8 cellular contexts compared by ENCODE assay signal in genomic region chr10:32955299-32955772, GRCh38. TPM values are rescaled to one million over a fixed set of nuclear protein-coding genes. Genes with fewer than 3 reads are reported as not detected.
DNase-seq lines count a peak whose midpoint lies in the region; ATAC-seq, FAIRE-seq and TF ChIP-seq lines count a peak whose summit lies in the region.

No MANE protein-coding gene starts in this region.

- no peak for TF ChIP-seq RAD21 in HepG2 (CRISPR knock-in tag; IDR thresholded peaks at IDR 0.05)

- no peak for ATAC-seq in activated naive CD4-positive, alpha-beta T cell treated with anti-CD3 and anti-CD28 coated beads, Interleukin-2, amount 50 U/mL, for 72 hours
- ATAC-seq in HepG2, result no peak
- no peak for ATAC-seq in HG03108 (IDR thresholded peaks at IDR 0.05; ENCODE audit: unreplicated experiment)
- ATAC-seq in GM18520 (IDR thresholded peaks at IDR 0.05; ENCODE audit: unreplicated experiment), result no peak

- peaks cover 56% of the 10 kb centered on the region for H4K20me1 ChIP-seq in HepG2 (ENCODE audit: insufficient read depth, low read length)

- peak overlapping the region; percentile 70 for H3K4me2 ChIP-seq in HepG2 (ENCODE audit: low read depth, low read length)

- H3K36me3 ChIP-seq in HepG2 (replicated peaks in 1 of 2; ENCODE audit: control insufficient read depth in 1 of 2, insufficient read depth in 2 of 2, low read length in 2 of 2) (peaks cover 2 to 5% of the 10 kb centered on the region in 2 experiments; a peak in 1 of 5 replicates), transverse colon (no peaks in the 10 kb centered on the region)

- H3K4me1 ChIP-seq in HepG2 (ENCODE audit: insufficient read depth, low read length), result peaks cover 70% of the 10 kb centered on the region
- peaks cover 12 to 72% (median 54%) of the 10 kb centered on the region in 4 donors for H3K4me1 ChIP-seq in transverse colon

- H3K9me3 ChIP-seq in HepG2 (ENCODE audit: low read length) (no peaks in the 10 kb centered on the region), transverse colon (no peaks in the 10 kb centered on the region)

- no peak for FAIRE-seq in HepG2 (lab: Jason Lieb, UNC)

- no peak for TF ChIP-seq EP300 in HepG2 (IDR thresholded peaks at IDR 0.05; ENCODE audit: low read depth in 2 of 2, low read length in 2 of 2)
- TF ChIP-seq EP300 in HepG2 (CRISPR knock-in tag; IDR thresholded peaks at IDR 0.05; ENCODE audit: borderline replicate concordance), result no peak
- no peak for TF ChIP-seq EP300 in transverse colon (IDR thresholded peaks at IDR 0.05; ENCODE audit: low read depth)

- H3K4me3 ChIP-seq in HepG2 (replicated peaks in 1 of 3; ENCODE audit: insufficient read depth in 1 of 3, low read depth in 2 of 3, low read length in 3 of 3), result peak overlapping the region; percentile 91 to 95 (median 95); a peak in 5 of 6 replicates
- H3K4me3 ChIP-seq in transverse colon, result peak overlapping the region in 2 of 4 donors; percentile 2 to 84

- H3K36me3 Mint-ChIP-seq in activated naive CD4-positive, alpha-beta T cell treated with anti-CD3 and anti-CD28 coated beads, Interleukin-2, amount 10 ng/mL, durations not matched to agents 7 days and 5 days, result peaks cover 5% of the 10 kb centered on the region
- peaks cover 0 to 8% of the 10 kb centered on the region in 2 donors for H3K36me3 Mint-ChIP-seq in activated naive CD4-positive, alpha-beta T cell treated with anti-CD3 and anti-CD28 coated beads, Interleukin-2, amount 50 U/mL, for 72 hours

- H3K4me3 Mint-ChIP-seq in activated naive CD4-positive, alpha-beta T cell treated with anti-CD3 and anti-CD28 coated beads, Interleukin-2, amount 10 ng/mL, durations not matched to agents 7 days and 5 days, result peak overlapping the region; percentile 3

- DNase-seq in activated naive CD4-positive, alpha-beta T cell treated with anti-CD3 and anti-CD28 coated beads, Interleukin-2, amount 10 ng/mL, durations not matched to agents 7 days and 5 days, result no peak
- DNase-seq in activated naive CD4-positive, alpha-beta T cell treated with anti-CD3 and anti-CD28 coated beads, Interleukin-2, amount 50 U/mL, for 72 hours (ENCODE audit: low spot score in 2 of 2), result no peak
- peak; percentile 9 for DNase-seq in astrocyte of the hippocampus (ENCODE audit: low read depth, low spot score)
- no peak for DNase-seq in HepG2 (ENCODE audit: low spot score)
- DNase-seq in transverse colon, result no peak
- no peak for DNase-seq in NCI-H146 (lab: John Stamatoyannopoulos, UW)

- no peaks in the 10 kb centered on the region for H3K9me3 Mint-ChIP-seq in activated naive CD4-positive, alpha-beta T cell treated with anti-CD3 and anti-CD28 coated beads, Interleukin-2, amount 10 ng/mL, durations not matched to agents 7 days and 5 days
- peaks cover 0 to 5% of the 10 kb centered on the region in 2 donors for H3K9me3 Mint-ChIP-seq in activated naive CD4-positive, alpha-beta T cell treated with anti-CD3 and anti-CD28 coated beads, Interleukin-2, amount 50 U/mL, for 72 hours

- TF ChIP-seq POLR2A in HepG2 (IDR thresholded peaks at IDR 0.05; ENCODE audit: insufficient read depth in 1 of 2, low read depth in 2 of 2, low read length in 2 of 2), result no peak
- TF ChIP-seq POLR2A in transverse colon (IDR thresholded peaks at IDR 0.05), result no peak

- H3K79me2 ChIP-seq in HepG2 (ENCODE audit: insufficient read depth, low read length), result peaks cover 94% of the 10 kb centered on the region

- peak overlapping the region; percentile 99 for H3K9ac ChIP-seq in HepG2 (ENCODE audit: insufficient read depth, low read depth, low read length)

- CTCF ChIA-PET in activated naive CD4-positive, alpha-beta T cell treated with anti-CD3 and anti-CD28 coated beads, Interleukin-2, amount 10 ng/mL, durations not matched to agents 7 days and 5 days (lab: Charles Lee), result no interaction called here
- CTCF ChIA-PET in HepG2 (lab: Yijun Ruan, JAX; ENCODE audit: low intra/inter-chr PET ratio, low total read pairs), result no interaction called here

- in situ Hi-C loops in HepG2 (cut with HindIII; ENCODE audit: extremely low pct_ligation_motif_present, low pct_unique_long_range_greater_than_20kb) (loop anchor here (5.0 kb wide), 1 partner anchor 52 kb away; no protein-coding TSS in a partner anchor), transverse colon (cut with MboI; ENCODE audit: low pct_ligation_motif_present in 1 of 4, low pct_unique_long_range_greater_than_20kb in 1 of 4, low sequenced_read_pairs in 3 of 4) (no loop called here)

- no peaks in the 10 kb centered on the region; a peak in 1 of 5 replicates for H3K27me3 ChIP-seq in HepG2 (ENCODE audit: control insufficient read depth in 1 of 2, insufficient read depth in 2 of 2, low read length in 2 of 2)
- no peaks in the 10 kb centered on the region for H3K27me3 ChIP-seq in transverse colon

- H3K27me3 Mint-ChIP-seq in activated naive CD4-positive, alpha-beta T cell treated with anti-CD3 and anti-CD28 coated beads, Interleukin-2, amount 10 ng/mL, durations not matched to agents 7 days and 5 days, result peaks cover 11% of the 10 kb centered on the region

- no TSS peak for BruUV-seq in HepG2 (replicated peaks; lab: Mats Ljungman, UMichigan)

- no peak overlapping the region for H3K27ac Mint-ChIP-seq in activated naive CD4-positive, alpha-beta T cell treated with anti-CD3 and anti-CD28 coated beads, Interleukin-2, amount 10 ng/mL, durations not matched to agents 7 days and 5 days
- H3K27ac Mint-ChIP-seq in activated naive CD4-positive, alpha-beta T cell treated with anti-CD3 and anti-CD28 coated beads, Interleukin-2, amount 50 U/mL, for 72 hours, result no peak overlapping the region

- POLR2A ChIA-PET in HepG2 (lab: Yijun Ruan, JAX), result interaction anchor here (3.5 to 4.3 kb wide), 2 partner anchors 11 to 26 kb away, joined by 18 to 38 read pairs; no protein-coding TSS in a partner anchor

- TF ChIP-seq CTCF in HepG2 (CRISPR knock-in tag; IDR thresholded peaks at IDR 0.05) (no peak), transverse colon (IDR thresholded peaks at IDR 0.05) (no peak)

- intact Hi-C loops in HepG2 (cut with micrococcal nuclease; ENCODE audit: unreplicated experiment), result loop anchor here (10.0 kb wide), 1 partner anchor 51 kb away; no protein-coding TSS in a partner anchor
- intact Hi-C loops in transverse colon (cut with DNase I; ENCODE audit: low total_unique reads), result loop anchor here (10.0 kb wide), 1 partner anchor 49 kb away; no protein-coding TSS in a partner anchor

- 29% methylated on average over 4 of the region's 4 CpGs for WGBS in HepG2 (ENCODE audit: low lambda C conversion rate)
- 25 to 29% methylated on average over 3 to 4 of the region's 4 CpGs for WGBS in transverse colon (ENCODE audit: low coverage in 1 of 2), 2 donors

- no peak overlapping the region for H2AFZ ChIP-seq in HepG2 (ENCODE audit: low read length)

- peaks cover 46% of the 10 kb centered on the region for H3K4me1 Mint-ChIP-seq in activated naive CD4-positive, alpha-beta T cell treated with anti-CD3 and anti-CD28 coated beads, Interleukin-2, amount 10 ng/mL, durations not matched to agents 7 days and 5 days

- H3K27ac ChIP-seq in HepG2 (ENCODE audit: extremely low read length, insufficient read depth, low read length) (peak overlapping the region; percentile 19), transverse colon (peak overlapping the region; percentile 96 to 99 (median 98))

TF ChIP-seq in HepG2, 621 proteins besides CTCF, POLR2A, EP300 and RAD21:
- no peak for TF ChIP-seq ZNF512B (CRISPR knock-in tag; IDR thresholded peaks at IDR 0.05; ENCODE audit: borderline replicate concordance)

RNA-seq across cellular contexts. Expression of gene ITGB1, which starts 2.7 kb away (rescaled TPM):
- total RNA-seq in activated naive CD4-positive, alpha-beta T cell treated with anti-CD3 and anti-CD28 coated beads, Interleukin-2, amount 50 U/mL, for 72 hours, result 10 to 100 TPM; 37.4 to 74.7 TPM
- total RNA-seq in HepG2 (2016; rRNA removed; fragmentation: Illumina TruSeq; extraction: Trizol) (123 and 190 TPM in 2 replicates), transverse colon (100 to 1,000 TPM; 135 to 362 (median 252) TPM)
- 12.8 and 13.0 TPM in 2 replicates for total RNA-seq in HepG2 (2016; cell fraction: cytosol; rRNA removed; fragmentation: Illumina TruSeq; extraction: Trizol; ENCODE audit: low read depth)
- total RNA-seq in HepG2 (2016; cell fraction: insoluble cytoplasmic fraction; rRNA removed; fragmentation: Illumina TruSeq; extraction: Trizol), result 125 and 196 TPM in 2 replicates
- 42.7 and 46.7 TPM in 2 replicates for total RNA-seq in HepG2 (2016; cell fraction: membrane; rRNA removed; fragmentation: Illumina TruSeq; extraction: Trizol)
- 196 and 214 TPM in 2 replicates for total RNA-seq in HepG2 (2016; cell fraction: nucleus; rRNA removed; fragmentation: Illumina TruSeq; extraction: Trizol)
- 182 and 204 TPM in 2 replicates for polyA plus RNA-seq in HepG2 (2011; rRNA removed)
- 96.4 and 188 TPM in 2 replicates for polyA plus RNA-seq in HepG2 (2011; cell fraction: cytosol; rRNA removed)
- 38.6 and 61.3 TPM in 2 replicates for polyA plus RNA-seq in HepG2 (2011; cell fraction: nucleus; rRNA removed)
- polyA plus RNA-seq in HepG2 (2012), result 233 and 276 TPM in 2 replicates
- 7.7 and 7.8 TPM in 2 replicates for polyA plus RNA-seq in HepG2 (2016; cell fraction: cytosol; fragmentation: Illumina TruSeq; extraction: Trizol; ENCODE audit: low read depth)
- polyA plus RNA-seq in HepG2 (2016; cell fraction: insoluble cytoplasmic fraction; fragmentation: Illumina TruSeq; extraction: Trizol; ENCODE audit: low read depth), result 97.9 and 104 TPM in 2 replicates
- 21.6 and 25.4 TPM in 2 replicates for polyA plus RNA-seq in HepG2 (2016; cell fraction: membrane; fragmentation: Illumina TruSeq; extraction: Trizol; ENCODE audit: low read depth)
- 187 and 204 TPM in 2 replicates for polyA plus RNA-seq in HepG2 (2016; cell fraction: nucleus; fragmentation: Illumina TruSeq; extraction: Trizol; ENCODE audit: insufficient read depth, low read depth)
- polyA minus RNA-seq in HepG2 (2011; rRNA and poly(A)+ RNA removed; ENCODE audit: low replicate concordance), result 148 and 185 TPM in 2 replicates
- 165 and 204 TPM in 2 replicates for polyA minus RNA-seq in HepG2 (2011; cell fraction: cytosol; rRNA and poly(A)+ RNA removed)
- polyA minus RNA-seq in HepG2 (2011; cell fraction: nucleus; rRNA and poly(A)+ RNA removed), result 170 and 220 TPM in 2 replicates
